In genomic region chr5:68848086-68848485, GRCh38 we compare ENCODE assay signal across 22 cellular contexts.
DNase-seq lines count a peak whose midpoint lies in the region; ATAC-seq, FAIRE-seq and TF ChIP-seq lines count a peak whose summit lies in the region.
"Had no signal": no experiment of that assay in that cellular context is flagged by ENCODE, and none has a peak within 500 bp of the region (broad histone marks: within the 10 kb centered on the region; RNA-seq: fewer than 3 reads in every experiment).

No MANE protein-coding gene starts in this region.

- H3K9ac ChIP-seq in mammary epithelial cell (ENCODE audit: insufficient read depth, low read length) = no peak overlapping the region

- H3K36me3 Mint-ChIP-seq in CD4-positive, alpha-beta T cell (ENCODE audit: low read depth) = no peaks in the 10 kb centered on the region
- H3K36me3 Mint-ChIP-seq: CD4-positive, CD25-positive, alpha-beta regulatory T cell; mesothelial cell of epicardium had no signal

- no peaks in the 10 kb centered on the region for H3K4me1 Mint-ChIP-seq in CD4-positive, alpha-beta T cell (ENCODE audit: low read depth)
- H3K4me1 Mint-ChIP-seq: activated CD4-positive, alpha-beta memory T cell treated with anti-CD3 and anti-CD28 coated beads, Interleukin-2, amount 10 ng/mL, durations not matched to agents 7 days and 5 days; CD4-positive, CD25-positive, alpha-beta regulatory T cell had no signal

- no peaks in the 10 kb centered on the region for H4K20me1 ChIP-seq in mammary epithelial cell (ENCODE audit: insufficient read depth, low read length)

- H3K4me1 ChIP-seq in mammary epithelial cell (ENCODE audit: insufficient read depth, low read length) = peaks cover 16% of the 10 kb centered on the region
- H3K4me1 ChIP-seq: upper lobe of right lung had no signal

- no peaks in the 10 kb centered on the region for H3K9me3 Mint-ChIP-seq in CD4-positive, alpha-beta T cell

- WGBS in mammary epithelial cell (ENCODE audit: low coverage, missing lambda C conversion rate) = 56% methylated on average over 3 of the region's 3 CpGs

- H3K79me2 ChIP-seq in mammary epithelial cell (ENCODE audit: insufficient read depth, low read length) = no peaks in the 10 kb centered on the region

- no peaks in the 10 kb centered on the region for H3K27me3 Mint-ChIP-seq in CD4-positive, alpha-beta T cell
- H3K27me3 Mint-ChIP-seq: activated CD4-positive, alpha-beta memory T cell treated with anti-CD3 and anti-CD28 coated beads, Interleukin-2, amount 10 ng/mL, durations not matched to agents 7 days and 5 days had no signal

- no peak for ATAC-seq in CD4-positive, alpha-beta T cell (ENCODE audit: poor library complexity)
- ATAC-seq: heart left ventricle, sciatic nerve, upper lobe of right lung had no signal

- H3K4me3 ChIP-seq in mammary epithelial cell (replicated peaks in 1 of 3; ENCODE audit: insufficient read depth in 1 of 3, low read depth in 2 of 3, low read length in 3 of 3) = no peak overlapping the region
- H3K4me3 ChIP-seq: coronary artery, heart left ventricle, left ventricle myocardium inferior, upper lobe of right lung had no signal

- no peak for FAIRE-seq in GM12891 (lab: Jason Lieb, UNC)
- FAIRE-seq: GM12892 had no signal

- DNase-seq in AG20443 (ENCODE audit: low spot score) = peak; percentile 71
- DNase-seq in LHCN-M2 (ENCODE audit: low read depth) = peak; percentile 62
- peak; percentile 85 for DNase-seq in mammary epithelial cell
- peak; percentile 58 for DNase-seq in kidney tubule cell (ENCODE audit: low spot score)
- DNase-seq in CD4-positive, alpha-beta T cell = no peak
- no peak for DNase-seq in GM12891 (ENCODE audit: insufficient read length, low spot score)
- no peak for DNase-seq in T-helper 9 cell
- DNase-seq in NCI-H1105 (lab: John Stamatoyannopoulos, UW) = no peak
- DNase-seq: activated CD4-positive, alpha-beta memory T cell treated with anti-CD3 and anti-CD28 coated beads, Interleukin-2, amount 10 ng/mL, durations not matched to agents 7 days and 5 days; activated effector memory CD4-positive, alpha-beta T cell treated with Interleukin-2 at 50 U/mL for 16 hours; CD4-positive, CD25-positive, alpha-beta regulatory T cell; DMS 273 treated with DMSO at 0.1 percent for 48 hours; heart left ventricle; left ventricle myocardium inferior; NCI-H1417; NCI-H510A; stimulated activated CD8-positive, alpha-beta memory T cell treated with anti-CD3 and anti-CD28 coated beads, Interleukin-4, amount 100 ng/mL, for 48 hours; upper lobe of right lung had no signal

- H3K9me3 ChIP-seq in mammary epithelial cell (replicated peaks; ENCODE audit: insufficient read depth, low read length) = no peaks in the 10 kb centered on the region
- no peaks in the 10 kb centered on the region for H3K9me3 ChIP-seq in CD4-positive, alpha-beta T cell (ENCODE audit: control insufficient read depth, low read length)
- H3K9me3 ChIP-seq: upper lobe of right lung had no signal

- in situ Hi-C loops in mammary epithelial cell (cut with MboI; ENCODE audit: low sequenced_read_pairs in 2 of 2) = no loop called here

- dilution Hi-C loops in mammary epithelial cell (cut with HindIII; ENCODE audit: low sequenced_read_pairs) = loop anchor here (5.0 kb wide), 1 partner anchor 566 kb away; no protein-coding TSS in a partner anchor

- no peak for TF ChIP-seq CTCF in mammary epithelial cell (conservative IDR thresholded peaks at IDR 0.05 in 1 of 2, IDR thresholded peaks at IDR 0.05 in 1 of 2; ENCODE audit: extremely low read depth in 1 of 2, insufficient read depth in 1 of 2, low read depth in 1 of 2, low read length in 2 of 2)
- no peak for TF ChIP-seq CTCF in CD4-positive, alpha-beta T cell (IDR thresholded peaks at IDR 0.05)

- H3K4me3 Mint-ChIP-seq in CD4-positive, alpha-beta T cell = no peak overlapping the region
- H3K4me3 Mint-ChIP-seq: activated CD4-positive, alpha-beta memory T cell treated with anti-CD3 and anti-CD28 coated beads, Interleukin-2, amount 10 ng/mL, durations not matched to agents 7 days and 5 days; CD4-positive, CD25-positive, alpha-beta regulatory T cell; mesothelial cell of epicardium had no signal

- no peaks in the 10 kb centered on the region for H3K27me3 ChIP-seq in mammary epithelial cell (ENCODE audit: insufficient read depth, low read length)
- H3K27me3 ChIP-seq in CD4-positive, alpha-beta T cell (ENCODE audit: control insufficient read depth, insufficient read depth, low read length) = no peaks in the 10 kb centered on the region
- H3K27me3 ChIP-seq: heart left ventricle, upper lobe of right lung had no signal

- BruUV-seq in mammary epithelial cell (replicated peaks; lab: Mats Ljungman, UMichigan) = no TSS peak

- no peak overlapping the region for H2AFZ ChIP-seq in mammary epithelial cell (ENCODE audit: low read depth, low read length)

- no peak overlapping the region for H3K27ac Mint-ChIP-seq in CD4-positive, alpha-beta T cell
- H3K27ac Mint-ChIP-seq: activated CD4-positive, alpha-beta memory T cell treated with anti-CD3 and anti-CD28 coated beads, Interleukin-2, amount 10 ng/mL, durations not matched to agents 7 days and 5 days; CD4-positive, CD25-positive, alpha-beta regulatory T cell; mesothelial cell of epicardium had no signal

- no peaks in the 10 kb centered on the region for H3K36me3 ChIP-seq in mammary epithelial cell (ENCODE audit: insufficient read depth, low read length)
- H3K36me3 ChIP-seq: heart left ventricle, left ventricle myocardium inferior, upper lobe of right lung had no signal

- no peak overlapping the region for H3K4me2 ChIP-seq in mammary epithelial cell (ENCODE audit: insufficient read depth, low read depth, low read length)

- CTCF ChIA-PET in mammary epithelial cell (lab: Charles Lee; ENCODE audit: low non-redundant PET) = no interaction called here
- CTCF ChIA-PET in CD4-positive, alpha-beta T cell (lab: Charles Lee) = no interaction called here

- intact Hi-C loops in mammary epithelial cell (cut with micrococcal nuclease) = no loop called here
- intact Hi-C loops in CD4-positive, alpha-beta T cell (cut with DNase I, micrococcal nuclease) = no loop called here

- POLR2A ChIA-PET in CD4-positive, alpha-beta T cell (lab: Charles Lee) = no interaction called here

- TF ChIP-seq POLR2A in GM12891 (IDR thresholded peaks at IDR 0.05; ENCODE audit: low read depth, low read length) = no peak

- no peak overlapping the region for H3K27ac ChIP-seq in mammary epithelial cell (ENCODE audit: insufficient read depth, low read depth, low read length)
- H3K27ac ChIP-seq in CD4-positive, alpha-beta T cell (ENCODE audit: low read depth, low read length) = no peak overlapping the region
- H3K27ac ChIP-seq: coronary artery, heart left ventricle, left ventricle myocardium inferior, upper lobe of right lung had no signal

TF ChIP-seq in GM12891, 5 proteins besides CTCF, POLR2A, EP300 and RAD21:
- TF ChIP-seq SPI1 (IDR thresholded peaks at IDR 0.05; ENCODE audit: low read depth, low read length) (no peak), TAF1 (IDR thresholded peaks at IDR 0.05; ENCODE audit: low read depth, low read length) (no peak), POU2F2 (IDR thresholded peaks at IDR 0.05; ENCODE audit: low read depth, low read length) (no peak), PAX5 (IDR thresholded peaks at IDR 0.05; ENCODE audit: insufficient read depth, low read length, severe bottlenecking) (no peak), POLR2AphosphoS5 (IDR thresholded peaks at IDR 0.05; ENCODE audit: low read depth, low read length) (no peak)

Comparison
In these comparisons a context has a peak if more than half of its experiments do, and no peak if none do; other contexts are left out.
1. DNase-seq: peak in AG20443 (single experiment), LHCN-M2 (single experiment), mammary epithelial cell (single experiment) and kidney tubule cell (single experiment); none in CD4-positive, alpha-beta T cell (0 of 10), GM12891 (single experiment), T-helper 9 cell (single experiment) and NCI-H1105 (single experiment).